Comparison of ENCODE assay signal across 1 cellular context in the genomic region with DNA sequence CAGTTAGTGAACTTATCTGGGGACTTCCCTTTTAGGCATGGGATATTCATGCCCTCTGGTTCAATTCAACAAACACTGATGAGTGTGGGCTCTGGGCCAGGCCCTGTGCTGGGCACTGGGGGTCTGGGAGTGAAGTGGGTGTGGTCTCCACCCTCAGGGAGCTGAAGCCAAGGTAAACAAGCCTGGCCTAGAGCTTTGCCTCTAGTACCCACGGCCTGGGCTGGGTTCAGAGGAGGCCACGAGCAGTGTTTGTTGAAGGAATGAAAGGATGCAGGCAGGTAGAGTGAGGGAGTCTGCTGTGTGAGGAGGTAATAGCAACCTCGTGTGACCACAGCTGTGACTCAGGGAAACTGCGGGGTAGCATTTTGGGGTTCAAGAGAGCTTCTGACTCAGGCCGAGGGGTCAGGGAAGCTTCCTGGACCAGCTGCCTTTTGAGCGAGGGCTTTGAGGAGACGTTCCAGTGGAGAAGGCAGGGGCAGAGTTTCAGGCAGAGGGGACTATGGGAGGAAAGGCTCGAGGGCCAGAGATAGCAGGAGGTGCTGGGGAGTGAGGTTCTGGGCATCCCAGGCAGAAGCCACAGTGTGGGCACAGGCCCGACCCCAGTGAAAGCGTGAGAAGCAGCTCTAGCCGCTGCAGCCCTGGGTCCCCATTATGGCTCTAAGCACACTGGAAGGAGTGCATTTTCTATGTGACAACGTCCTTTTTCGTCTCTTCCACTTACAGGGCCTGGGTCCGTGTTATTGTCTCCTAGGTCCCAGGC.
TF ChIP-seq lines count a peak whose summit lies in the region.

No MANE protein-coding gene starts in this region.

TF ChIP-seq in HEK293, 187 proteins besides CTCF, POLR2A, EP300 and RAD21 (continued from another document):
- TF ChIP-seq, protein P1, sequence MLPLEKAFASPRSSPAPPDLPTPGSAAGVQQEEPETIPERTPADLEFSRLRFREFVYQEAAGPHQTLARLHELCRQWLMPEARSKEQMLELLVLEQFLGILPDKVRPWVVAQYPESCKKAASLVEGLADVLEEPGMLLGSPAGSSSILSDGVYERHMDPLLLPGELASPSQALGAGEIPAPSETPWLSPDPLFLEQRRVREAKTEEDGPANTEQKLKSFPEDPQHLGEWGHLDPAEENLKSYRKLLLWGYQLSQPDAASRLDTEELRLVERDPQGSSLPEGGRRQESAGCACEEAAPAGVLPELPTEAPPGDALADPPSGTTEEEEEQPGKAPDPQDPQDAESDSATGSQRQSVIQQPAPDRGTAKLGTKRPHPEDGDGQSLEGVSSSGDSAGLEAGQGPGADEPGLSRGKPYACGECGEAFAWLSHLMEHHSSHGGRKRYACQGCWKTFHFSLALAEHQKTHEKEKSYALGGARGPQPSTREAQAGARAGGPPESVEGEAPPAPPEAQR (tag by site-specific recombination; IDR thresholded peaks at IDR 0.05) = no peak
- TF ChIP-seq ZNF37A (tag by site-specific recombination; IDR thresholded peaks at IDR 0.05) (no peak), ZNF514 (tag by site-specific recombination; IDR thresholded peaks at IDR 0.05) (no peak), ZNF549 (tag by site-specific recombination; IDR thresholded peaks at IDR 0.05) (no peak), GLIS1 (tag by site-specific recombination; IDR thresholded peaks at IDR 0.05) (peak; percentile 81), ZNF146 (tag by site-specific recombination; IDR thresholded peaks at IDR 0.05) (no peak), ZNF560 (tag by site-specific recombination; IDR thresholded peaks at IDR 0.05; ENCODE audit: borderline replicate concordance) (no peak), KLF16 (tag by site-specific recombination; IDR thresholded peaks at IDR 0.05) (no peak)
- TF ChIP-seq, protein P2, sequence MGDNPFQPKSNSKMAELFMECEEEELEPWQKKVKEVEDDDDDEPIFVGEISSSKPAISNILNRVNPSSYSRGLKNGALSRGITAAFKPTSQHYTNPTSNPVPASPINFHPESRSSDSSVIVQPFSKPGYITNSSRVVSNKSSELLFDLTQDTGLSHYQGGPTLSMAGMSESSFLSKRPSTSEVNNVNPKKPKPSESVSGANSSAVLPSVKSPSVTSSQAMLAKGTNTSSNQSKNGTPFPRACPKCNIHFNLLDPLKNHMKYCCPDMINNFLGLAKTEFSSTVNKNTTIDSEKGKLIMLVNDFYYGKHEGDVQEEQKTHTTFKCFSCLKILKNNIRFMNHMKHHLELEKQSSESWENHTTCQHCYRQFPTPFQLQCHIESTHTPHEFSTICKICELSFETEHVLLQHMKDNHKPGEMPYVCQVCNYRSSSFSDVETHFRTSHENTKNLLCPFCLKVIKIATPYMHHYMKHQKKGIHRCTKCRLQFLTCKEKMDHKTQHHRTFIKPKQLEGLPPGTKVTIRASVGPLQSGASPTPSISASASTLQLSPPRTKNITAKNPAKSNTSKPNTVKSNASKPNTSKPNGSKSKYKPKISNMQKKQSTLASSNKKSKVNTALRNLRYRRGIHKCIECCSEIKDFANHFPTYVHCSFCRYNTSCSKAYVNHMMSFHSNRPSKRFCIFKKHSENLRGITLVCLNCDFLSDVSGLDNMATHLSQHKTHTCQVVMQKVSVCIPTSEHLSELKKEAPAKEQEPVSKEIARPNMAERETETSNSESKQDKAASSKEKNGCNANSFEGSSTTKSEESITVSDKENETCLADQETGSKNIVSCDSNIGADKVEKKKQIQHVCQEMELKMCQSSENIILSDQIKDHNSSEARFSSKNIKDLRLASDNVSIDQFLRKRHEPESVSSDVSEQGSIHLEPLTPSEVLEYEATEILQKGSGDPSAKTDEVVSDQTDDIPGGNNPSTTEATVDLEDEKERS (tag by site-specific recombination; IDR thresholded peaks at IDR 0.05) = no peak
- TF ChIP-seq, protein P3, sequence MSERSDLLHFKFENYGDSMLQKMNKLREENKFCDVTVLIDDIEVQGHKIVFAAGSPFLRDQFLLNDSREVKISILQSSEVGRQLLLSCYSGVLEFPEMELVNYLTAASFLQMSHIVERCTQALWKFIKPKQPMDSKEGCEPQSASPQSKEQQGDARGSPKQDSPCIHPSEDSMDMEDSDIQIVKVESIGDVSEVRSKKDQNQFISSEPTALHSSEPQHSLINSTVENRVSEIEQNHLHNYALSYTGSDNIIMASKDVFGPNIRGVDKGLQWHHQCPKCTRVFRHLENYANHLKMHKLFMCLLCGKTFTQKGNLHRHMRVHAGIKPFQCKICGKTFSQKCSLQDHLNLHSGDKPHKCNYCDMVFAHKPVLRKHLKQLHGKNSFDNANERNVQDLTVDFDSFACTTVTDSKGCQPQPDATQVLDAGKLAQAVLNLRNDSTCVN (tag by site-specific recombination; optimal IDR thresholded peaks at IDR 0.05) = no peak
